Comparison of ENCODE assay signal across 23 cellular contexts in genomic region chr18:11960743-11961380, GRCh38.
"Had no signal": no experiment of that assay in that cellular context is flagged by ENCODE, and none has a peak within 500 bp of the region (broad histone marks: within the 10 kb centered on the region; RNA-seq: fewer than 3 reads in every experiment).

No MANE protein-coding gene starts in this region.

- H3K4me1 Mint-ChIP-seq: naive B cell had no signal

- H3K4me1 ChIP-seq: gastrocnemius medialis, heart left ventricle, psoas muscle had no signal

- ATAC-seq: activated CD4-positive, CD25-positive, alpha-beta regulatory T cell treated with anti-CD3 and anti-CD28 coated beads, Interleukin-2, amount 50 U/mL, for 24 hours; esophagus mucosa; gastrocnemius medialis; heart left ventricle; left lung; psoas muscle; right cardiac atrium had no signal

- H3K27ac ChIP-seq: brain microvascular endothelial cell, coronary artery, gastrocnemius medialis, heart left ventricle, left lung, psoas muscle, skin epidermis, transverse colon had no signal

- H3K27me3 Mint-ChIP-seq: stimulated activated naive CD8-positive, alpha-beta T cell treated with anti-CD3 and anti-CD28 coated beads, Interleukin-15, Interleukin-2, amounts not matched to agents 100 ng/mL and 50 ng/mL, for 24 hours had no signal

- H3K27ac Mint-ChIP-seq: stimulated activated naive CD8-positive, alpha-beta T cell treated with anti-CD3 and anti-CD28 coated beads, Interleukin-15, Interleukin-2, amounts not matched to agents 100 ng/mL and 50 ng/mL, for 24 hours; T-helper 1 cell treated with Interleukin-12 subunit alpha and Interleukin-12 subunit beta and Interleukin-4 antibody, amounts not matched to agents 30 μg/mL and 1 μg/mL, for 36 hours had no signal

- H3K9me3 ChIP-seq: gastrocnemius medialis, psoas muscle had no signal

- DNase-seq: activated CD8-positive, alpha-beta memory T cell treated with anti-CD3 and anti-CD28 coated beads for 24 hours; activated CD8-positive, alpha-beta memory T cell treated with anti-CD3 and anti-CD28 coated beads, Interleukin-2, amount 50 U/mL, for 48 hours; activated effector memory CD4-positive, alpha-beta T cell treated with Interleukin-2 at 50 U/mL for 16 hours; activated naive CD4-positive, alpha-beta T cell treated with anti-CD3 and anti-CD28 coated beads, Interleukin-2, amount 50 U/mL, for 16 hours; activated T-cell treated with anti-CD3 and anti-CD28 coated beads, Interleukin-2, amount 50 U/mL, for 48 hours; brain microvascular endothelial cell; gastrocnemius medialis; heart left ventricle; left lung; mammary epithelial cell; naive B cell; psoas muscle; right cardiac atrium; stimulated activated CD4-positive, alpha-beta T cell treated with anti-CD3 and anti-CD28 coated beads, Interleukin-15, amount 100 ng/mL, for 24 hours; stimulated activated CD4-positive, alpha-beta T cell treated with anti-CD3 and anti-CD28 coated beads, Interleukin-2, amount 100 ng/mL, for 48 hours; transverse colon had no signal

- H3K4me3 Mint-ChIP-seq: naive B cell; neural crest cell; stimulated activated naive CD8-positive, alpha-beta T cell treated with anti-CD3 and anti-CD28 coated beads, Interleukin-15, Interleukin-2, amounts not matched to agents 100 ng/mL and 50 ng/mL, for 24 hours; T-helper 1 cell treated with Interleukin-12 subunit alpha and Interleukin-12 subunit beta and Interleukin-4 antibody, amounts not matched to agents 30 μg/mL and 1 μg/mL, for 36 hours had no signal

- H3K9me3 Mint-ChIP-seq: neural crest cell had no signal

- H3K27me3 ChIP-seq: brain microvascular endothelial cell, gastrocnemius medialis, heart left ventricle, left lung, transverse colon had no signal

- H3K36me3 ChIP-seq: brain microvascular endothelial cell, gastrocnemius medialis, heart left ventricle, left lung, transverse colon had no signal

- H3K4me3 ChIP-seq: coronary artery, gastrocnemius medialis, heart left ventricle, left lung, psoas muscle, skin epidermis, transverse colon had no signal
